In genomic region chr18:26190506-26190905, GRCh38 we compare ENCODE assay signal across 10 cellular contexts. TPM values are rescaled to one million over a fixed set of nuclear protein-coding genes. Genes with fewer than 3 reads are reported as not detected.
DNase-seq lines count a peak whose midpoint lies in the region; ATAC-seq and TF ChIP-seq lines count a peak whose summit lies in the region.
"Had no signal": no experiment of that assay in that cellular context is flagged by ENCODE, and none has a peak within 500 bp of the region (broad histone marks: within the 10 kb centered on the region; RNA-seq: fewer than 3 reads in every experiment).

No MANE protein-coding gene starts in this region.

- peak overlapping the region; percentile 57 to 91 (median 66) for H3K4me2 ChIP-seq in BLaER1 treated with 17β-estradiol and CSF1 and Interleukin-3, amounts not matched to agents 10 nM and 100 nM

- DNase-seq in activated T-helper 1 cell treated with anti-CD3 and anti-CD28 coated beads, Interleukin-12 subunit alpha, Interleukin-12 subunit beta, Interleukin-2, Interleukin-4 antibody, amounts not matched to agents 30 ng/mL and 10 ng/mL and 1 ng/mL, durations not matched to agents 14 hours and 24 hours and 36 hours (ENCODE audit: low spot score), result peak; percentile 22
- peak; percentile 4 to 55 for DNase-seq in stimulated activated effector memory CD8-positive, alpha-beta T cell treated with anti-CD3 and anti-CD28 coated beads, Interleukin-12 subunit alpha, Interleukin-12 subunit beta, amount 100 ng/mL, for 72 hours (ENCODE audit: low spot score in 2 of 2)
- no peak for DNase-seq in DMS153 treated with DMSO at 0.1 percent for 48 hours (lab: John Stamatoyannopoulos, UW; ENCODE audit: unreplicated experiment)
- DNase-seq in NCI-H2029 (lab: John Stamatoyannopoulos, UW), result no peak
- no peak for DNase-seq in glutamatergic neuron

- peaks cover 0 to 20% (median 15%) of the 10 kb centered on the region in 10 experiments; a peak in 18 of 20 replicates for H3K4me1 ChIP-seq in BLaER1 treated with 17β-estradiol and CSF1 and Interleukin-3, amounts not matched to agents 10 nM and 100 nM

- H3K27me3 ChIP-seq in BLaER1 treated with 17β-estradiol and CSF1 and Interleukin-3, amounts not matched to agents 10 nM and 100 nM, result no peaks in the 10 kb centered on the region

- peak overlapping the region; percentile 67 for H3K27ac Mint-ChIP-seq in activated T-helper 1 cell treated with anti-CD3 and anti-CD28 coated beads, Interleukin-12 subunit alpha, Interleukin-12 subunit beta, Interleukin-2, Interleukin-4 antibody, amounts not matched to agents 30 ng/mL and 10 ng/mL and 1 ng/mL, durations not matched to agents 14 hours and 24 hours and 36 hours
- peak overlapping the region; percentile 84 for H3K27ac Mint-ChIP-seq in stimulated activated effector memory CD8-positive, alpha-beta T cell treated with anti-CD3 and anti-CD28 coated beads, Interleukin-12 subunit alpha, Interleukin-12 subunit beta, amount 100 ng/mL, for 72 hours
- H3K27ac Mint-ChIP-seq in glutamatergic neuron (ENCODE audit: unreplicated experiment), result no peak overlapping the region

- peaks cover 7% of the 10 kb centered on the region for H3K4me1 Mint-ChIP-seq in activated T-helper 1 cell treated with anti-CD3 and anti-CD28 coated beads, Interleukin-12 subunit alpha, Interleukin-12 subunit beta, Interleukin-2, Interleukin-4 antibody, amounts not matched to agents 30 ng/mL and 10 ng/mL and 1 ng/mL, durations not matched to agents 14 hours and 24 hours and 36 hours (ENCODE audit: low read depth)
- H3K4me1 Mint-ChIP-seq in stimulated activated effector memory CD8-positive, alpha-beta T cell treated with anti-CD3 and anti-CD28 coated beads, Interleukin-12 subunit alpha, Interleukin-12 subunit beta, amount 100 ng/mL, for 72 hours, result peaks cover 13% of the 10 kb centered on the region
- H3K4me1 Mint-ChIP-seq in glutamatergic neuron (ENCODE audit: low read depth, unreplicated experiment), result no peaks in the 10 kb centered on the region

- H3K9ac ChIP-seq in BLaER1 treated with 17β-estradiol and CSF1 and Interleukin-3, amounts not matched to agents 10 nM and 100 nM, result peak overlapping the region in 6 of 11 experiments; percentile 39 to 70 (median 56); a peak in 9 of 22 replicates

- peaks cover 4% of the 10 kb centered on the region for H3K9me3 Mint-ChIP-seq in activated T-helper 1 cell treated with anti-CD3 and anti-CD28 coated beads, Interleukin-12 subunit alpha, Interleukin-12 subunit beta, Interleukin-2, Interleukin-4 antibody, amounts not matched to agents 30 ng/mL and 10 ng/mL and 1 ng/mL, durations not matched to agents 14 hours and 24 hours and 36 hours
- peaks cover 4% of the 10 kb centered on the region for H3K9me3 Mint-ChIP-seq in stimulated activated effector memory CD8-positive, alpha-beta T cell treated with anti-CD3 and anti-CD28 coated beads, Interleukin-12 subunit alpha, Interleukin-12 subunit beta, amount 100 ng/mL, for 72 hours
- no peaks in the 10 kb centered on the region for H3K9me3 Mint-ChIP-seq in glutamatergic neuron (ENCODE audit: unreplicated experiment)

- H3K27me3 Mint-ChIP-seq in activated T-helper 1 cell treated with anti-CD3 and anti-CD28 coated beads, Interleukin-12 subunit alpha, Interleukin-12 subunit beta, Interleukin-2, Interleukin-4 antibody, amounts not matched to agents 30 ng/mL and 10 ng/mL and 1 ng/mL, durations not matched to agents 14 hours and 24 hours and 36 hours (ENCODE audit: insufficient read depth), result no peaks in the 10 kb centered on the region
- peaks cover 2% of the 10 kb centered on the region for H3K27me3 Mint-ChIP-seq in glutamatergic neuron (ENCODE audit: unreplicated experiment)

- H3K27ac ChIP-seq in BLaER1 treated with 17β-estradiol and CSF1 and Interleukin-3, amounts not matched to agents 10 nM and 100 nM, result peak overlapping the region in 9 of 11 experiments; percentile 9 to 63 (median 48); a peak in 16 of 22 replicates
- H3K27ac ChIP-seq: C4-2B had no signal

- H3K9me3 ChIP-seq in BLaER1 treated with 17β-estradiol and CSF1 and Interleukin-3, amounts not matched to agents 10 nM and 100 nM (replicated peaks in 1 of 11), result peaks cover 0 to 14% (median 6%) of the 10 kb centered on the region in 11 experiments; a peak in 5 of 22 replicates

- intact Hi-C loops in activated T-helper 1 cell treated with anti-CD3 and anti-CD28 coated beads, Interleukin-12 subunit alpha, Interleukin-12 subunit beta, Interleukin-2, Interleukin-4 antibody, amounts not matched to agents 30 ng/mL and 10 ng/mL and 1 ng/mL, durations not matched to agents 14 hours and 24 hours and 36 hours (cut with micrococcal nuclease), result loop anchor here (1.0 kb wide), 2 partner anchors 36 to 100 kb away; partner anchors contain the start of genes SS18 and TAF4B

- H3K36me3 Mint-ChIP-seq in activated T-helper 1 cell treated with anti-CD3 and anti-CD28 coated beads, Interleukin-12 subunit alpha, Interleukin-12 subunit beta, Interleukin-2, Interleukin-4 antibody, amounts not matched to agents 30 ng/mL and 10 ng/mL and 1 ng/mL, durations not matched to agents 14 hours and 24 hours and 36 hours (ENCODE audit: low read depth), result no peaks in the 10 kb centered on the region
- no peaks in the 10 kb centered on the region for H3K36me3 Mint-ChIP-seq in stimulated activated effector memory CD8-positive, alpha-beta T cell treated with anti-CD3 and anti-CD28 coated beads, Interleukin-12 subunit alpha, Interleukin-12 subunit beta, amount 100 ng/mL, for 72 hours
- H3K36me3 Mint-ChIP-seq in glutamatergic neuron (ENCODE audit: unreplicated experiment), result no peaks in the 10 kb centered on the region

- no peak for TF ChIP-seq CTCF in glutamatergic neuron (IDR thresholded peaks at IDR 0.05; ENCODE audit: partially characterized antibody, unreplicated experiment)

- peak overlapping the region; percentile 60 for H3K4me3 Mint-ChIP-seq in activated T-helper 1 cell treated with anti-CD3 and anti-CD28 coated beads, Interleukin-12 subunit alpha, Interleukin-12 subunit beta, Interleukin-2, Interleukin-4 antibody, amounts not matched to agents 30 ng/mL and 10 ng/mL and 1 ng/mL, durations not matched to agents 14 hours and 24 hours and 36 hours
- peak overlapping the region; percentile 66 for H3K4me3 Mint-ChIP-seq in stimulated activated effector memory CD8-positive, alpha-beta T cell treated with anti-CD3 and anti-CD28 coated beads, Interleukin-12 subunit alpha, Interleukin-12 subunit beta, amount 100 ng/mL, for 72 hours
- H3K4me3 Mint-ChIP-seq in glutamatergic neuron (ENCODE audit: unreplicated experiment), result no peak overlapping the region

- no peaks in the 10 kb centered on the region for H4K20me1 ChIP-seq in BLaER1 treated with 17β-estradiol and CSF1 and Interleukin-3, amounts not matched to agents 10 nM and 100 nM

- peak overlapping the region in 5 of 10 experiments; percentile 30 to 54 (median 42); a peak in 8 of 20 replicates for H3K4me3 ChIP-seq in BLaER1 treated with 17β-estradiol and CSF1 and Interleukin-3, amounts not matched to agents 10 nM and 100 nM

- H3K36me3 ChIP-seq in BLaER1 treated with 17β-estradiol and CSF1 and Interleukin-3, amounts not matched to agents 10 nM and 100 nM, result no peaks in the 10 kb centered on the region

- ATAC-seq in GM21381 (IDR thresholded peaks at IDR 0.05; ENCODE audit: unreplicated experiment) (peak; percentile 81), HG03571 (IDR thresholded peaks at IDR 0.05; ENCODE audit: unreplicated experiment) (peak; percentile 87)
- ATAC-seq in stimulated activated effector memory CD8-positive, alpha-beta T cell treated with anti-CD3 and anti-CD28 coated beads, Interleukin-12 subunit alpha, Interleukin-12 subunit beta, amount 100 ng/mL, for 72 hours, result peak; percentile 72

RNA-seq across cellular contexts. Expression of gene TAF4B, which starts 35.7 kb away (rescaled TPM):
- total RNA-seq in activated T-helper 1 cell treated with anti-CD3 and anti-CD28 coated beads, Interleukin-12 subunit alpha, Interleukin-12 subunit beta, Interleukin-2, Interleukin-4 antibody, amounts not matched to agents 30 ng/mL and 10 ng/mL and 1 ng/mL, durations not matched to agents 14 hours and 24 hours and 36 hours, result 16.1 and 17.0 TPM in 2 replicates
- 1.4 TPM for total RNA-seq in glutamatergic neuron (ENCODE audit: unreplicated experiment)

RNA-seq across cellular contexts. Expression of gene PSMA8, which starts 56.8 kb away (rescaled TPM):
- 0.44 and 0.49 TPM in 2 replicates for total RNA-seq in activated T-helper 1 cell treated with anti-CD3 and anti-CD28 coated beads, Interleukin-12 subunit alpha, Interleukin-12 subunit beta, Interleukin-2, Interleukin-4 antibody, amounts not matched to agents 30 ng/mL and 10 ng/mL and 1 ng/mL, durations not matched to agents 14 hours and 24 hours and 36 hours
- total RNA-seq in glutamatergic neuron (ENCODE audit: unreplicated experiment), result not detected
- total RNA-seq: lung microvascular endothelial cell had no signal

Comparison
In these comparisons a context has a peak if more than half of its experiments do, and no peak if none do; other contexts are left out.
1. DNase-seq: peak in activated T-helper 1 cell treated with anti-CD3 and anti-CD28 coated beads, Interleukin-12 subunit alpha, Interleukin-12 subunit beta, Interleukin-2, Interleukin-4 antibody, amounts not matched to agents 30 ng/mL and 10 ng/mL and 1 ng/mL, durations not matched to agents 14 hours and 24 hours and 36 hours (single experiment) and stimulated activated effector memory CD8-positive, alpha-beta T cell treated with anti-CD3 and anti-CD28 coated beads, Interleukin-12 subunit alpha, Interleukin-12 subunit beta, amount 100 ng/mL, for 72 hours (2 of 2); none in DMS153 treated with DMSO at 0.1 percent for 48 hours (single experiment), NCI-H2029 (single experiment) and glutamatergic neuron (single experiment).
2. Peak in every context shown above with its lines, with median percentiles within 50 percentile points of each other: ATAC-seq.